ENCODE assay signal across 8 cellular contexts in genomic region chr7:73556208-73557107, GRCh38. TPM values are rescaled to one million over a fixed set of nuclear protein-coding genes. Genes with fewer than 3 reads are reported as not detected.
DNase-seq lines count a peak whose midpoint lies in the region; ATAC-seq and TF ChIP-seq lines count a peak whose summit lies in the region.

No MANE protein-coding gene starts in this region.

- peaks cover 36% of the 10 kb centered on the region for H3F3A ChIP-seq in PC-9 (ENCODE audit: insufficient read depth, low read depth)

- peaks cover 54% of the 10 kb centered on the region for H3K79me2 ChIP-seq in PC-9 (ENCODE audit: low read depth)

- POLR2A ChIA-PET in PC-9 (lab: Charles Lee; ENCODE audit: unreplicated experiment) = interaction anchor here (0.5 to 1.4 kb wide), 7 partner anchors 35 to 938 kb away, joined by 3 to 9 read pairs (median 4); no protein-coding TSS in a partner anchor

- peaks cover 6% of the 10 kb centered on the region for H3K36me3 Mint-ChIP-seq in progenitor cell of endocrine pancreas (ENCODE audit: insufficient read depth)

- peak overlapping the region; percentile 86 for H3K4me2 ChIP-seq in PC-9

- H3K27ac ChIP-seq in PC-9 = peak overlapping the region; percentile 28

- H3K4me3 ChIP-seq in GM06990 (replicated peaks; ENCODE audit: low read depth, low read length) (peak overlapping the region; percentile 98), PC-9 (peak overlapping the region; percentile 68), epithelial cell of proximal tubule (ENCODE audit: low read depth, low read length) (peak overlapping the region; percentile 91)

- CTCF ChIA-PET in PC-9 (lab: Charles Lee) = interaction anchor here (0.5 to 0.6 kb wide), 2 partner anchors 164 to 677 kb away, joined by 3 to 9 read pairs; no protein-coding TSS in a partner anchor

- H3K27ac Mint-ChIP-seq in progenitor cell of endocrine pancreas = peak overlapping the region; percentile 94

- H4K20me1 ChIP-seq in PC-9 (ENCODE audit: insufficient read depth) = peaks cover 44% of the 10 kb centered on the region

- no peaks in the 10 kb centered on the region for H3K9me3 ChIP-seq in PC-9 (ENCODE audit: insufficient read depth, low read depth)

- peaks cover 24% of the 10 kb centered on the region for H3K4me1 ChIP-seq in PC-9 (replicated peaks; ENCODE audit: insufficient read depth)

- intact Hi-C loops in PC-9 (cut with micrococcal nuclease; ENCODE audit: unreplicated experiment) = loop anchor here (1.0 kb wide), 2 partner anchors 34 to 159 kb away; partner anchors contain the start of gene BAZ1B

- ATAC-seq in HG02610 (IDR thresholded peaks at IDR 0.05; ENCODE audit: unreplicated experiment) (no peak), GM21515 (IDR thresholded peaks at IDR 0.05; ENCODE audit: unreplicated experiment) (no peak), GM21423 (IDR thresholded peaks at IDR 0.05; ENCODE audit: unreplicated experiment) (no peak)

- H3K9me2 ChIP-seq in PC-9 (ENCODE audit: insufficient read depth) = no peaks in the 10 kb centered on the region

- H3K36me3 ChIP-seq in GM06990 (ENCODE audit: control insufficient read depth, insufficient read depth, low read length) (peaks cover 7% of the 10 kb centered on the region), PC-9 (ENCODE audit: low read depth) (no peaks in the 10 kb centered on the region)

- DNase-seq in GM06990 (ENCODE audit: extremely low read depth, insufficient read length) (no peak), PC-9 (no peak), epithelial cell of proximal tubule (ENCODE audit: low read depth) (no peak), progenitor cell of endocrine pancreas (ENCODE audit: low spot score, unreplicated experiment) (no peak), GF-D8 (lab: John Stamatoyannopoulos, UW) (no peak)

- peak overlapping the region; percentile 87 for H3K4me3 Mint-ChIP-seq in progenitor cell of endocrine pancreas (ENCODE audit: low read depth)

- H3K27me3 ChIP-seq in GM06990 (replicated peaks; ENCODE audit: control insufficient read depth, insufficient read depth, low read length) (no peaks in the 10 kb centered on the region), PC-9 (ENCODE audit: insufficient read depth, low read depth) (no peaks in the 10 kb centered on the region)

- H3K27me3 Mint-ChIP-seq in progenitor cell of endocrine pancreas = peaks cover 8% of the 10 kb centered on the region

- TF ChIP-seq CTCF in GM06990 (IDR thresholded peaks at IDR 0.05; ENCODE audit: insufficient read depth, low read length, poor library complexity, severe bottlenecking) = no peak
- no peak for TF ChIP-seq CTCF in PC-9 (conservative IDR thresholded peaks at IDR 0.05)
- TF ChIP-seq CTCF in epithelial cell of proximal tubule (conservative IDR thresholded peaks at IDR 0.05; ENCODE audit: low read depth, low read length) = no peak
- TF ChIP-seq CTCF in progenitor cell of endocrine pancreas (IDR thresholded peaks at IDR 0.05; ENCODE audit: unreplicated experiment) = no peak

- H3K9me3 Mint-ChIP-seq in progenitor cell of endocrine pancreas (ENCODE audit: low read depth) = no peaks in the 10 kb centered on the region

- H3K4me1 Mint-ChIP-seq in progenitor cell of endocrine pancreas (ENCODE audit: low read depth) = peaks cover 18% of the 10 kb centered on the region

- TSS peak; percentile 40 for BruUV-seq in PC-9 (replicated peaks; lab: Mats Ljungman, UMichigan)

- H2AFZ ChIP-seq in PC-9 = no peak overlapping the region

RNA-seq across cellular contexts. Expression of gene BCL7B, which starts 1.0 kb away (rescaled TPM):
- total RNA-seq in PC-9 (2021) (57.1 and 70.4 TPM in 2 replicates), epithelial cell of proximal tubule (53.2 and 64.2 TPM in 2 replicates), progenitor cell of endocrine pancreas (37.8 and 46.1 TPM in 2 replicates)

RNA-seq across cellular contexts. Expression of gene TBL2, which starts 21.9 kb away (rescaled TPM):
- 43.9 and 49.2 TPM in 2 replicates for total RNA-seq in PC-9 (2021)
- 29.6 and 56.4 TPM in 2 replicates for total RNA-seq in epithelial cell of proximal tubule
- 42.1 and 44.9 TPM in 2 replicates for total RNA-seq in progenitor cell of endocrine pancreas

RNA-seq across cellular contexts. Expression of gene BAZ1B, which starts 34.4 kb away (rescaled TPM):
- total RNA-seq in PC-9 (2021) (73.6 and 88.4 TPM in 2 replicates), epithelial cell of proximal tubule (47.2 and 51.9 TPM in 2 replicates), progenitor cell of endocrine pancreas (90.5 and 92.1 TPM in 2 replicates)
